ENCODE assay signal across 8 cellular contexts in genomic region chr5:140648132-140648432, GRCh38. TPM values are rescaled to one million over a fixed set of nuclear protein-coding genes. Genes with fewer than 3 reads are reported as not detected.
DNase-seq lines count a peak whose midpoint lies in the region; ATAC-seq and TF ChIP-seq lines count a peak whose summit lies in the region.

No MANE protein-coding gene starts in this region.

- H3K9me3 ChIP-seq in mucosa of descending colon, result no peaks in the 10 kb centered on the region

- peak overlapping the region; percentile 95 for H3K4me3 ChIP-seq in AG04449 (ENCODE audit: low read depth, low read length)
- H3K4me3 ChIP-seq in HFF-Myc (replicated peaks; ENCODE audit: low read depth, low read length), result peak overlapping the region; percentile 91
- peak overlapping the region; percentile 95 for H3K4me3 ChIP-seq in brain microvascular endothelial cell (ENCODE audit: low read depth, low read length)
- H3K4me3 ChIP-seq in mucosa of descending colon, result peak overlapping the region; percentile 85

- H3K4me1 ChIP-seq in mucosa of descending colon (ENCODE audit: low read depth), result peaks cover 15% of the 10 kb centered on the region

- peaks cover 47% of the 10 kb centered on the region for H3K36me3 ChIP-seq in brain microvascular endothelial cell (replicated peaks)
- peaks cover 11% of the 10 kb centered on the region for H3K36me3 ChIP-seq in mucosa of descending colon (ENCODE audit: low read depth)

- intact Hi-C loops in mucosa of descending colon (cut with DNase I, micrococcal nuclease), result no loop called here

- CTCF ChIA-PET in AG04449 (lab: Yijun Ruan, JAX), result interaction anchor here (0.8 to 2.6 kb wide), 7 partner anchors 9 to 285 kb away, joined by 4 to 14 read pairs (median 4); partner anchors contain the start of genes EIF4EBP3 and TMCO6

- ATAC-seq in mucosa of descending colon, result no peak
- no peak for ATAC-seq in HG02973 (IDR thresholded peaks at IDR 0.05; ENCODE audit: unreplicated experiment)
- no peak for ATAC-seq in HG03565 (IDR thresholded peaks at IDR 0.05; ENCODE audit: unreplicated experiment)
- ATAC-seq in GM18867 (IDR thresholded peaks at IDR 0.05; ENCODE audit: unreplicated experiment), result no peak

- TF ChIP-seq CTCF in AG04449 (IDR thresholded peaks at IDR 0.05; ENCODE audit: insufficient read depth, low read length, missing control alignments) (no peak), HFF-Myc (IDR thresholded peaks at IDR 0.05; ENCODE audit: low read depth, low read length, missing control alignments) (no peak), brain microvascular endothelial cell (IDR thresholded peaks at IDR 0.05; ENCODE audit: low read depth, low read length, missing control alignments) (no peak), mucosa of descending colon (IDR thresholded peaks at IDR 0.05) (no peak)

- DNase-seq in AG04449 (ENCODE audit: low read depth, low spot score) (no peak), HFF-Myc (ENCODE audit: extremely low read depth, low read depth) (no peak), brain microvascular endothelial cell (no peak), mucosa of descending colon (no peak), AG20443 (ENCODE audit: low spot score) (no peak)

- H3K27me3 ChIP-seq in brain microvascular endothelial cell (replicated peaks), result no peaks in the 10 kb centered on the region

- in situ Hi-C loops in brain microvascular endothelial cell (cut with HindIII; ENCODE audit: low pct_ligation_motif_present, low sequenced_read_pairs), result no loop called here

- peak overlapping the region; percentile 77 for H3K27ac ChIP-seq in brain microvascular endothelial cell

- POLR2A ChIA-PET in AG04449 (lab: Yijun Ruan, JAX), result interaction anchor here (0.6 to 2.4 kb wide), 15 partner anchors 9 to 1275 kb away, joined by 3 to 24 read pairs (median 4); partner anchors contain the start of genes DELE1, EIF4EBP3, HARS1 and HARS2

RNA-seq across cellular contexts. Expression of gene IK, which starts 0.5 kb away (rescaled TPM):
- 10 to 100 TPM; 79.8 to 98.1 (median 79.9) TPM for total RNA-seq in mucosa of descending colon

RNA-seq across cellular contexts. Expression of gene NDUFA2, which starts 0.7 kb away (rescaled TPM):
- total RNA-seq in mucosa of descending colon, result 10 to 100 TPM; 63.5 to 93.1 (median 83.0) TPM

RNA-seq across cellular contexts. Expression of gene TMCO6, which starts 8.8 kb away (rescaled TPM):
- total RNA-seq in mucosa of descending colon, result 10 to 100 TPM; 13.6 to 21.7 (median 16.8) TPM

RNA-seq across cellular contexts. Expression of gene CD14, which starts 15.1 kb away (rescaled TPM):
- 10 to 100 TPM; 35.8 to 92.8 (median 90.9) TPM for total RNA-seq in mucosa of descending colon

RNA-seq across cellular contexts. Expression of gene WDR55, which starts 16.6 kb away (rescaled TPM):
- total RNA-seq in mucosa of descending colon, result 10 to 100 TPM; 32.3 to 42.3 (median 42.2) TPM
